8 cellular contexts compared by ENCODE assay signal in genomic region chr16:2473999-2474876, GRCh38. TPM values are rescaled to one million over a fixed set of nuclear protein-coding genes. Genes with fewer than 3 reads are reported as not detected.
A peak's percentile ranks its signal among the peaks of the same experiment; 100 is the strongest.
DNase-seq lines count a peak whose midpoint lies in the region; ATAC-seq and TF ChIP-seq lines count a peak whose summit lies in the region.

No MANE protein-coding gene starts in this region.

- H3K27me3 ChIP-seq in Karpas-422 (ENCODE audit: low read length), result no peaks in the 10 kb centered on the region
- peaks cover 0 to 52% of the 10 kb centered on the region in 2 donors for H3K27me3 ChIP-seq in left lung

- H3K4me2 ChIP-seq in Karpas-422 (ENCODE audit: low read depth, low read length, poor library complexity, severe bottlenecking), result peak overlapping the region; percentile 99

- no peaks in the 10 kb centered on the region for H3K9me3 ChIP-seq in Karpas-422 (ENCODE audit: low read length)
- H3K9me3 ChIP-seq in left lung, result no peaks in the 10 kb centered on the region

- peak overlapping the region; percentile 100 for H3K9ac ChIP-seq in Karpas-422 (ENCODE audit: low read length)

- H3K36me3 ChIP-seq in Karpas-422 (ENCODE audit: insufficient read depth, low read length), result no peaks in the 10 kb centered on the region
- H3K36me3 ChIP-seq in left lung, result no peaks in the 10 kb centered on the region

- in situ Hi-C loops in ACHN (cut with HindIII; ENCODE audit: low pct_ligation_motif_present, low pct_unique_long_range_greater_than_20kb, low sequenced_read_pairs), result loop anchor here (25.0 kb wide), 1 partner anchor 312 kb away; the partner anchor contains the start of gene TRAF7

- H2AFZ ChIP-seq in Karpas-422 (ENCODE audit: low read length), result peak overlapping the region; percentile 50; the same call in 1 of the 2 replicates

- H3K9me2 ChIP-seq in Karpas-422 (replicated peaks; ENCODE audit: insufficient read depth, low read length), result no peaks in the 10 kb centered on the region

- TF ChIP-seq CTCF in WI38 (IDR thresholded peaks at IDR 0.05; ENCODE audit: low read depth, low read length) (no peak), choroid plexus epithelial cell (conservative IDR thresholded peaks at IDR 0.05; ENCODE audit: low read depth, low read length) (peak; percentile 9), left lung (IDR thresholded peaks at IDR 0.05) (peak; percentile 20 to 23)

- H3K4me3 ChIP-seq in Karpas-422 (ENCODE audit: low read length) (peak overlapping the region; percentile 100), WI38 (ENCODE audit: low read depth, low read length) (peak overlapping the region; percentile 74), choroid plexus epithelial cell (ENCODE audit: low read depth, low read length) (peak overlapping the region; percentile 75), left lung (peak overlapping the region; percentile 72 to 84)

- DNase-seq in ACHN (peak; percentile 67), Karpas-422 (peak; percentile 83), choroid plexus epithelial cell (ENCODE audit: low read depth) (peak; percentile 38), left lung (peak in 1 of 2 donors; percentile 91)
- DNase-seq in stimulated activated CD4-positive, alpha-beta T cell treated with anti-CD3 and anti-CD28 coated beads, Interleukin-4, amount 100 ng/mL, for 4 hours, result peak; percentile 56 to 57

- peak; percentile 32 for ATAC-seq in GM18867 (IDR thresholded peaks at IDR 0.05; ENCODE audit: unreplicated experiment)
- peak; percentile 62 for ATAC-seq in left lung
- no peak for ATAC-seq in HG02623 (IDR thresholded peaks at IDR 0.05; ENCODE audit: unreplicated experiment)

- peaks cover 46% of the 10 kb centered on the region for H3K79me2 ChIP-seq in Karpas-422 (ENCODE audit: low read length)

- H3K4me1 ChIP-seq in Karpas-422 (ENCODE audit: low read length) (peaks cover 65% of the 10 kb centered on the region), left lung (peaks cover 31 to 73% of the 10 kb centered on the region in 2 donors)

- intact Hi-C loops in left lung (cut with DNase I), result no loop called here

- H4K20me1 ChIP-seq in Karpas-422 (ENCODE audit: insufficient read depth, low read depth, low read length), result peaks cover 38% of the 10 kb centered on the region

- H3K27ac ChIP-seq in Karpas-422 (ENCODE audit: low read length) (peak overlapping the region; percentile 91), left lung (peak overlapping the region; percentile 86 to 87)

RNA-seq across cellular contexts. Expression of gene TBC1D24, which starts 0.7 kb away (rescaled TPM):
- total RNA-seq in Karpas-422 (2014; rRNA removed; shearing (Covaris generic); ENCODE audit: low replicate concordance), result 15.8 and 20.5 TPM in 2 replicates
- 10 to 100 TPM; 37.1 to 41.4 TPM for total RNA-seq in left lung

RNA-seq across cellular contexts. Expression of gene NTN3, which starts 3.1 kb away (rescaled TPM):
- 0.45 and 0.94 TPM in 2 replicates for total RNA-seq in Karpas-422 (2014; rRNA removed; shearing (Covaris generic); ENCODE audit: low replicate concordance)
- total RNA-seq in left lung, result 1 to 10 TPM in 1 of 2 donors, not detected in 1; 1.7 TPM

RNA-seq across cellular contexts. Expression of gene TEDC2, which starts 14.3 kb away (rescaled TPM):
- 6.4 and 27.7 TPM in 2 replicates for total RNA-seq in Karpas-422 (2014; rRNA removed; shearing (Covaris generic); ENCODE audit: low replicate concordance)
- total RNA-seq in left lung, result 1 to 10 TPM; 4.0 to 6.5 TPM

RNA-seq across cellular contexts. Expression of gene ATP6V0C, which starts 39.5 kb away (rescaled TPM):
- 29.4 and 30.2 TPM in 2 replicates for total RNA-seq in Karpas-422 (2014; rRNA removed; shearing (Covaris generic); ENCODE audit: low replicate concordance)
- 100 to 1,000 TPM; 296 to 333 TPM for total RNA-seq in left lung

RNA-seq across cellular contexts. Expression of gene CCNF, which starts 45.0 kb away (rescaled TPM):
- 13.5 and 15.1 TPM in 2 replicates for total RNA-seq in Karpas-422 (2014; rRNA removed; shearing (Covaris generic); ENCODE audit: low replicate concordance)
- total RNA-seq in left lung, result 1 to 10 TPM; 4.7 to 8.0 TPM
